Comparison of ENCODE assay signal across 13 cellular contexts in the genomic region with DNA sequence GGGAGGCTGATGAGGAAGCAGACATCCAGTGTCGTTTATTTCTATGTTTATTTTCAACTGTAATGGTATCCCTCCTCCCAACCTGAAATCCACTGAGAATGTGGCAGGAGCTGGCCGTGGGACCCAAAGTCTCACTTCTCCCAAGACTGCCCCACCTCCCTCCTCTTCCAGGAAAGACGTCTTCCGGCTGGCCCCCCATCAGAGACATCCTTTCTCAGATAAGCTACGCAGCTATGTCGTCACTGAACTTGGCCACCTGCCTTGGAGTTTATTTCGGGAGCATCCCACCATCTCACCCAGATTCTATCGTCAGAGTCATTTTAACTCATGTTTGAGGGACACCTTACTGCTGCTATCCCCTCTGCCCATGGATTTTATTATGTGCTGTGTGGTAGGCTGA. TPM values are rescaled to one million over a fixed set of nuclear protein-coding genes. Genes with fewer than 3 reads are reported as not detected.
DNase-seq lines count a peak whose midpoint lies in the region; TF ChIP-seq lines count a peak whose summit lies in the region.
"Had no signal": no experiment of that assay in that cellular context is flagged by ENCODE, and none has a peak within 500 bp of the region (broad histone marks: within the 10 kb centered on the region; RNA-seq: fewer than 3 reads in every experiment).

No MANE protein-coding gene starts in this region.

- H3K27ac ChIP-seq in dorsolateral prefrontal cortex (peak overlapping the region; percentile 61 to 100 (median 93)), layer of hippocampus (ENCODE audit: low read depth, low read length) (peak overlapping the region; percentile 64), sigmoid colon (peak overlapping the region; percentile 83 to 93 (median 90))

- peak overlapping the region in 4 of 59 donors; percentile 4 to 23 (median 15) for H3K4me3 ChIP-seq in dorsolateral prefrontal cortex
- no peak overlapping the region for H3K4me3 ChIP-seq in sigmoid colon

- peaks cover 2% of the 10 kb centered on the region for H3K27me3 Mint-ChIP-seq in HFFc6 (ENCODE audit: insufficient read depth)
- H3K27me3 Mint-ChIP-seq: activated CD4-positive, alpha-beta T cell treated with anti-CD3 and anti-CD28 coated beads, Interleukin-2, amount 10 ng/mL, durations not matched to agents 7 days and 5 days; naive thymus-derived CD8-positive, alpha-beta T cell; stimulated activated naive CD8-positive, alpha-beta T cell treated with anti-CD3 and anti-CD28 coated beads, Interleukin-15, Interleukin-2, amounts not matched to agents 100 ng/mL and 50 ng/mL, for 24 hours had no signal

- no peaks in the 10 kb centered on the region for H3K9me3 Mint-ChIP-seq in HFFc6
- H3K9me3 Mint-ChIP-seq: activated CD4-positive, alpha-beta T cell treated with anti-CD3 and anti-CD28 coated beads, Interleukin-2, amount 10 ng/mL, durations not matched to agents 7 days and 5 days; naive thymus-derived CD8-positive, alpha-beta T cell; stimulated activated naive CD8-positive, alpha-beta T cell treated with anti-CD3 and anti-CD28 coated beads, Interleukin-15, Interleukin-2, amounts not matched to agents 100 ng/mL and 50 ng/mL, for 24 hours had no signal

- H3K36me3 ChIP-seq in sigmoid colon, result peaks cover 0 to 6% (median 0%) of the 10 kb centered on the region in 4 donors

- no peak overlapping the region for H3K4me3 Mint-ChIP-seq in HFFc6
- H3K4me3 Mint-ChIP-seq: activated CD4-positive, alpha-beta T cell treated with anti-CD3 and anti-CD28 coated beads, Interleukin-2, amount 10 ng/mL, durations not matched to agents 7 days and 5 days; naive thymus-derived CD8-positive, alpha-beta T cell; stimulated activated naive CD8-positive, alpha-beta T cell treated with anti-CD3 and anti-CD28 coated beads, Interleukin-15, Interleukin-2, amounts not matched to agents 100 ng/mL and 50 ng/mL, for 24 hours had no signal

- H3K27ac Mint-ChIP-seq in HFFc6, result peak overlapping the region; percentile 69
- H3K27ac Mint-ChIP-seq: activated CD4-positive, alpha-beta T cell treated with anti-CD3 and anti-CD28 coated beads, Interleukin-2, amount 10 ng/mL, durations not matched to agents 7 days and 5 days had no signal

- H3K27me3 ChIP-seq in dorsolateral prefrontal cortex (no peaks in the 10 kb centered on the region), layer of hippocampus (ENCODE audit: control insufficient read depth, insufficient read depth, low read length) (no peaks in the 10 kb centered on the region), sigmoid colon (no peaks in the 10 kb centered on the region)

- DNase-seq in HFFc6, result no peak
- DNase-seq in dorsolateral prefrontal cortex, result no peak
- peak; percentile 84 for DNase-seq in sigmoid colon
- no peak for DNase-seq in NCI-H2196 treated with DMSO at 0.1 percent for 48 hours (lab: John Stamatoyannopoulos, UW; ENCODE audit: unreplicated experiment)
- DNase-seq in HUDEP-2 (lab: John Stamatoyannopoulos, UW; ENCODE audit: unreplicated experiment in 76 of 76), result no peak
- DNase-seq in effector CD4-positive, alpha-beta T cell, result no peak
- no peak for DNase-seq in NCI-H446 (lab: John Stamatoyannopoulos, UW)
- DNase-seq: activated CD4-positive, alpha-beta T cell treated with anti-CD3 and anti-CD28 coated beads, Interleukin-2, amount 10 ng/mL, durations not matched to agents 7 days and 5 days; naive thymus-derived CD8-positive, alpha-beta T cell; NCI-H1105 treated with DMSO at 0.1 percent for 48 hours; stimulated activated CD4-positive, alpha-beta T cell treated with anti-CD3 and anti-CD28 coated beads, Interleukin-2, amount 100 ng/mL, for 24 hours had no signal

- 67 to 73% methylated on average over 8 of the region's 8 CpGs for WGBS in sigmoid colon, 2 donors

- no peak for TF ChIP-seq CTCF in HFFc6 (IDR thresholded peaks at IDR 0.05)
- no peak for TF ChIP-seq CTCF in dorsolateral prefrontal cortex (IDR thresholded peaks at IDR 0.05 in 54 of 56, conservative IDR thresholded peaks at IDR 0.05 in 2 of 56; ENCODE audit: low read depth in 1 of 56, partially characterized antibody in 56 of 56)
- no peak for TF ChIP-seq CTCF in sigmoid colon (IDR thresholded peaks at IDR 0.05)

- TF ChIP-seq POLR2A in sigmoid colon (IDR thresholded peaks at IDR 0.05), result no peak

- intact Hi-C loops in dorsolateral prefrontal cortex (cut with DNase I), result no loop called here
- intact Hi-C loops in sigmoid colon (cut with DNase I), result loop anchor here (5.0 kb wide), 1 partner anchor 42 kb away; no protein-coding TSS in a partner anchor

- H3K36me3 Mint-ChIP-seq in HFFc6 (ENCODE audit: low read depth), result peaks cover 17% of the 10 kb centered on the region

- peaks cover 59% of the 10 kb centered on the region for H3K4me1 Mint-ChIP-seq in HFFc6 (ENCODE audit: low read depth)

- peaks cover 0 to 71% (median 60%) of the 10 kb centered on the region in 4 donors for H3K4me1 ChIP-seq in sigmoid colon

- peak in 2 of 4 donors; percentile 35 to 73 for TF ChIP-seq EP300 in sigmoid colon (IDR thresholded peaks at IDR 0.05)

- H3K9me3 ChIP-seq in sigmoid colon, result no peaks in the 10 kb centered on the region

RNA-seq across cellular contexts. Expression of a gene that starts 13.9 kb away (rescaled TPM):
- total RNA-seq in HFFc6 (2021; fragmentation: NEBNext Ultra II Directional; extraction: Animal tissue kit (Norgen Biotek cat#: 25700)), result 100 to 1,000 TPM; 104 to 125 (median 111) TPM
- 100 to 1,000 TPM in 119 of 120 experiments, 10 to 100 TPM in 1; 99.7 to 274 (median 141) TPM for total RNA-seq in dorsolateral prefrontal cortex
- total RNA-seq in sigmoid colon, result 10 to 100 TPM; 42.6 to 96.4 (median 68.1) TPM
- polyA plus RNA-seq in sigmoid colon, result 10 to 100 TPM in 1 of 3 donors, 1 to 10 TPM in 2; 7.2 to 34.3 (median 8.1) TPM

RNA-seq across cellular contexts. Expression of a gene that starts 57.1 kb away (rescaled TPM):
- 10 to 100 TPM; 17.2 to 24.1 (median 22.8) TPM for total RNA-seq in HFFc6 (2021; fragmentation: NEBNext Ultra II Directional; extraction: Animal tissue kit (Norgen Biotek cat#: 25700))
- total RNA-seq in dorsolateral prefrontal cortex (100 to 1,000 TPM in 1 of 120 experiments, 10 to 100 TPM in 67, 1 to 10 TPM in 52; 3.4 to 113 (median 10.9) TPM), sigmoid colon (100 to 1,000 TPM in 1 of 4 donors, 10 to 100 TPM in 3; 15.3 to 104 (median 26.1) TPM)
- polyA plus RNA-seq in sigmoid colon, result 10 to 100 TPM; 18.5 to 41.4 (median 35.4) TPM

RNA-seq across cellular contexts. Expression of a gene that starts 58.3 kb away (rescaled TPM):
- total RNA-seq in HFFc6 (2021; fragmentation: NEBNext Ultra II Directional; extraction: Animal tissue kit (Norgen Biotek cat#: 25700)), result 100 to 1,000 TPM; 166 to 184 (median 172) TPM
- total RNA-seq in dorsolateral prefrontal cortex, result 100 to 1,000 TPM; 150 to 281 (median 197) TPM
- 100 to 1,000 TPM in 1 of 4 donors, 10 to 100 TPM in 3; 60.6 to 116 (median 73.3) TPM for total RNA-seq in sigmoid colon
- polyA plus RNA-seq in sigmoid colon, result 10 to 100 TPM; 33.6 to 82.8 (median 35.1) TPM
